In genomic region chr1:201404016-201404598, GRCh38 we compare ENCODE assay signal across 33 cellular contexts. TPM values are rescaled to one million over a fixed set of nuclear protein-coding genes. Genes with fewer than 3 reads are reported as not detected.
DNase-seq lines count a peak whose midpoint lies in the region; ATAC-seq, FAIRE-seq and TF ChIP-seq lines count a peak whose summit lies in the region.
"Had no signal": no experiment of that assay in that cellular context is flagged by ENCODE, and none has a peak within 500 bp of the region (broad histone marks: within the 10 kb centered on the region; RNA-seq: fewer than 3 reads in every experiment).

No MANE protein-coding gene starts in this region.

- FAIRE-seq in A549 (lab: Jason Lieb, UNC) = no peak
- FAIRE-seq: bronchial epithelial cell, colon, HepG2, islet of Langerhans had no signal

- H2AFZ ChIP-seq in osteoblast (ENCODE audit: low read length) = no peak overlapping the region
- H2AFZ ChIP-seq: parathyroid adenoma had no signal

- TF ChIP-seq POLR2A in A549 (IDR thresholded peaks at IDR 0.05; ENCODE audit: low read length) (no peak), testis (IDR thresholded peaks at IDR 0.05) (no peak)

- H3K27ac Mint-ChIP-seq in CD14-positive monocyte = no peak overlapping the region
- H3K27ac Mint-ChIP-seq: activated CD4-positive, alpha-beta memory T cell treated with anti-CD3 and anti-CD28 coated beads for 36 hours; activated naive CD4-positive, alpha-beta T cell treated with anti-CD3 and anti-CD28 coated beads, Interleukin-2, amount 10 ng/mL, durations not matched to agents 7 days and 5 days; natural killer cell treated with Interleukin-12 subunit alpha and Interleukin-12 subunit beta and Interleukin-15 and Interleukin-18, amount 100 ng/mL, for 72 hours; T-helper 17 cell had no signal

- TF ChIP-seq RAD21 in A549 (conservative IDR thresholded peaks at IDR 0.05 in 1 of 2, IDR thresholded peaks at IDR 0.05 in 1 of 2) = no peak

- 43% methylated on average over 9 of the region's 9 CpGs for WGBS in A549 (ENCODE audit: missing lambda C conversion rate)
- WGBS in testis, 2 donors = 68 to 77% methylated on average over 9 of the region's 9 CpGs

- DNase-seq in A549 (ENCODE audit: low read depth in 1 of 2, low spot score in 1 of 2) (peak in 1 of 2 experiments; percentile 16), GM19238 (ENCODE audit: insufficient read length, low spot score) (peak; percentile 34), colonic mucosa (peak; percentile 31), osteoblast (ENCODE audit: insufficient read length, low spot score, missing footprints) (peak; percentile 83), testis (no peak), NCI-H1048 (lab: John Stamatoyannopoulos, UW) (no peak), CD14-positive monocyte (ENCODE audit: low spot score) (no peak), foreskin melanocyte (no peak)
- DNase-seq: activated CD4-positive, alpha-beta memory T cell treated with anti-CD3 and anti-CD28 coated beads for 36 hours; activated CD4-positive, CD25-positive, alpha-beta regulatory T cell treated with anti-CD3 and anti-CD28 coated beads, Interleukin-2, amount 50 U/mL, for 72 hours; activated CD8-positive, alpha-beta memory T cell treated with anti-CD3 and anti-CD28 coated beads, Interleukin-2, amount 50 U/mL, for 4 hours; activated naive CD4-positive, alpha-beta T cell treated with anti-CD3 and anti-CD28 coated beads, Interleukin-2, amount 10 ng/mL, durations not matched to agents 7 days and 5 days; AML-193; DMS53; GDM1; left ventricle myocardium inferior; NCI-H1694; NCI-H510A; stimulated activated CD4-positive, alpha-beta T cell treated with anti-CD3 and anti-CD28 coated beads, Interleukin-4, amount 100 ng/mL, for 1 hour; T-helper 17 cell had no signal

- peaks cover 75% of the 10 kb centered on the region for H3K4me1 ChIP-seq in A549
- peaks cover 21% of the 10 kb centered on the region for H3K4me1 ChIP-seq in colonic mucosa
- no peaks in the 10 kb centered on the region for H3K4me1 ChIP-seq in osteoblast (ENCODE audit: insufficient read depth, low read length)
- H3K4me1 ChIP-seq in testis = no peaks in the 10 kb centered on the region
- H3K4me1 ChIP-seq: parathyroid adenoma had no signal

- H3K9me3 ChIP-seq in A549 (no peaks in the 10 kb centered on the region), colonic mucosa (no peaks in the 10 kb centered on the region), osteoblast (ENCODE audit: low read depth, low read length) (no peaks in the 10 kb centered on the region), testis (no peaks in the 10 kb centered on the region)
- H3K9me3 ChIP-seq: gastroesophageal sphincter, left ventricle myocardium inferior had no signal

- no peaks in the 10 kb centered on the region for H4K20me1 ChIP-seq in osteoblast (ENCODE audit: insufficient read depth, low read length)

- no peak overlapping the region for H3K4me3 Mint-ChIP-seq in CD14-positive monocyte
- H3K4me3 Mint-ChIP-seq: activated CD4-positive, alpha-beta memory T cell treated with anti-CD3 and anti-CD28 coated beads for 36 hours; activated naive CD4-positive, alpha-beta T cell treated with anti-CD3 and anti-CD28 coated beads, Interleukin-2, amount 10 ng/mL, durations not matched to agents 7 days and 5 days; natural killer cell treated with Interleukin-12 subunit alpha and Interleukin-12 subunit beta and Interleukin-15 and Interleukin-18, amount 100 ng/mL, for 72 hours; T-helper 17 cell had no signal

- H3K4me2 ChIP-seq in A549 = peak overlapping the region; percentile 63; the same call in 2 of the 3 replicates
- no peak overlapping the region for H3K4me2 ChIP-seq in osteoblast (ENCODE audit: insufficient read depth, low read length)

- TF ChIP-seq CTCF in A549 (IDR thresholded peaks at IDR 0.05) (no peak), colonic mucosa (IDR thresholded peaks at IDR 0.05) (no peak), osteoblast (IDR thresholded peaks at IDR 0.05; ENCODE audit: extremely low read depth, low read depth, low read length) (no peak), testis (IDR thresholded peaks at IDR 0.05) (no peak), CD14-positive monocyte (IDR thresholded peaks at IDR 0.05) (no peak)

- POLR2A ChIA-PET in A549 (lab: Yijun Ruan, JAX) = no interaction called here

- peaks cover 0 to 5% (median 0%) of the 10 kb centered on the region in 7 donors for H3K9me3 Mint-ChIP-seq in CD14-positive monocyte
- H3K9me3 Mint-ChIP-seq: activated CD4-positive, alpha-beta memory T cell treated with anti-CD3 and anti-CD28 coated beads for 36 hours; activated naive CD4-positive, alpha-beta T cell treated with anti-CD3 and anti-CD28 coated beads, Interleukin-2, amount 10 ng/mL, durations not matched to agents 7 days and 5 days; natural killer cell treated with Interleukin-12 subunit alpha and Interleukin-12 subunit beta and Interleukin-15 and Interleukin-18, amount 100 ng/mL, for 72 hours had no signal

- peaks cover 2% of the 10 kb centered on the region for H3K4me1 Mint-ChIP-seq in CD14-positive monocyte
- H3K4me1 Mint-ChIP-seq: activated naive CD4-positive, alpha-beta T cell treated with anti-CD3 and anti-CD28 coated beads, Interleukin-2, amount 10 ng/mL, durations not matched to agents 7 days and 5 days had no signal

- TF ChIP-seq EP300 in A549 (IDR thresholded peaks at IDR 0.05) = no peak

- intact Hi-C loops in colonic mucosa (cut with DNase I) (no loop called here), testis (cut with DNase I; ENCODE audit: low total_unique reads) (no loop called here), CD14-positive monocyte (cut with micrococcal nuclease) (no loop called here)

- H3K9ac ChIP-seq in colonic mucosa (ENCODE audit: low read depth in 2 of 2, low read length in 2 of 2) = peak overlapping the region in 1 of 2 donors; percentile 71
- H3K9ac ChIP-seq: parathyroid adenoma had no signal

- no peaks in the 10 kb centered on the region for H3K36me3 Mint-ChIP-seq in CD14-positive monocyte
- H3K36me3 Mint-ChIP-seq: activated CD4-positive, alpha-beta memory T cell treated with anti-CD3 and anti-CD28 coated beads for 36 hours; activated naive CD4-positive, alpha-beta T cell treated with anti-CD3 and anti-CD28 coated beads, Interleukin-2, amount 10 ng/mL, durations not matched to agents 7 days and 5 days; natural killer cell treated with Interleukin-12 subunit alpha and Interleukin-12 subunit beta and Interleukin-15 and Interleukin-18, amount 100 ng/mL, for 72 hours had no signal

- peaks cover 5 to 28% (median 6%) of the 10 kb centered on the region in 3 donors for H3K27me3 Mint-ChIP-seq in CD14-positive monocyte (ENCODE audit: low read depth in 3 of 3)

- no peak; a peak in 1 of 6 replicates for ATAC-seq in A549
- ATAC-seq: esophagus mucosa, gastroesophageal sphincter, right cardiac atrium, SK-N-SH treated with all-trans-retinoic acid at 6 μM for 48 hours, T-helper 17 cell had no signal

- CTCF ChIA-PET in A549 (lab: Yijun Ruan, JAX) = interaction anchor here (0.6 to 15.0 kb wide), 6 partner anchors 15 to 150 kb away, joined by 3 to 334 read pairs (median 9); no protein-coding TSS in a partner anchor

- H3K36me3 ChIP-seq in colonic mucosa (no peaks in the 10 kb centered on the region), osteoblast (ENCODE audit: insufficient read depth, low read length) (no peaks in the 10 kb centered on the region), testis (ENCODE audit: low read depth, missing control alignments) (no peaks in the 10 kb centered on the region)
- H3K36me3 ChIP-seq: gastroesophageal sphincter, left ventricle myocardium inferior had no signal

- H3K79me2 ChIP-seq in osteoblast (ENCODE audit: insufficient read depth, low read length) = no peaks in the 10 kb centered on the region
- H3K79me2 ChIP-seq: parathyroid adenoma had no signal

- peaks cover 5% of the 10 kb centered on the region for H3K27me3 ChIP-seq in colonic mucosa
- peaks cover 51% of the 10 kb centered on the region for H3K27me3 ChIP-seq in osteoblast (ENCODE audit: insufficient read depth, low read length)
- H3K27me3 ChIP-seq in testis = no peaks in the 10 kb centered on the region

- H3K4me3 ChIP-seq in A549 (no peak overlapping the region), colonic mucosa (no peak overlapping the region), osteoblast (ENCODE audit: insufficient read depth, low read length) (no peak overlapping the region), testis (no peak overlapping the region)
- H3K4me3 ChIP-seq: gastroesophageal sphincter, left ventricle myocardium inferior had no signal

- peak overlapping the region; percentile 82 to 92 for H3K27ac ChIP-seq in A549
- H3K27ac ChIP-seq in colonic mucosa = peak overlapping the region; percentile 85
- H3K27ac ChIP-seq in osteoblast (ENCODE audit: low read depth, low read length) = no peak overlapping the region
- no peak overlapping the region for H3K27ac ChIP-seq in testis
- H3K27ac ChIP-seq: gastroesophageal sphincter, left ventricle myocardium inferior, parathyroid adenoma had no signal

RNA-seq across cellular contexts. Expression of gene LAD1, which starts 5.0 kb away (rescaled TPM):
- polyA plus RNA-seq in A549 (2011; rRNA removed) (0.19 and 0.26 TPM in 2 replicates), A549 (2017; fragmentation: RNase III; extraction: RNeasy Plus Mini Kit Qiagen cat#74134 plus additional on column Dnase treatment) (0.67 to 1.1 TPM (median 0.87 TPM) in 3 replicates), testis (ENCODE audit: insufficient read depth, low read depth, low replicate concordance) (1.2 TPM), CD14-positive monocyte (not detected)
- polyA plus RNA-seq in A549 (2012; cell fraction: cytosol; rRNA removed) = 0.10 and 0.16 TPM in 2 replicates
- polyA plus RNA-seq in A549 (2012; cell fraction: nucleus; rRNA removed) = 0.09 and 0.30 TPM in 2 replicates
- 0.49 and 0.83 TPM in 2 replicates for polyA minus RNA-seq in A549 (2011; rRNA and poly(A)+ RNA removed)
- total RNA-seq in colonic mucosa (100 to 1,000 TPM; 160 to 280 TPM), osteoblast (not detected in 2 replicates), testis (under 1 TPM; 0.37 to 0.71 TPM)
- total RNA-seq: activated CD4-positive, alpha-beta memory T cell treated with anti-CD3 and anti-CD28 coated beads for 36 hours; natural killer cell treated with Interleukin-12 subunit alpha and Interleukin-12 subunit beta and Interleukin-15 and Interleukin-18, amount 100 ng/mL, for 72 hours; OCI-LY7; T-helper 17 cell had no signal

RNA-seq across cellular contexts. Expression of gene TNNI1, which starts 17.4 kb away (rescaled TPM):
- polyA plus RNA-seq in A549 (2011; rRNA removed) (not detected in 2 replicates), A549 (2017; fragmentation: RNase III; extraction: RNeasy Plus Mini Kit Qiagen cat#74134 plus additional on column Dnase treatment) (not detected in 3 replicates), testis (ENCODE audit: insufficient read depth, low read depth, low replicate concordance) (36.4 TPM), CD14-positive monocyte (not detected)
- 0.05 TPM in 1 of 2 replicates, not detected in the other for polyA plus RNA-seq in A549 (2012; cell fraction: cytosol; rRNA removed)
- 0.45 TPM in 1 of 2 replicates, not detected in the other for polyA plus RNA-seq in A549 (2012; cell fraction: nucleus; rRNA removed)
- not detected in 2 replicates for polyA minus RNA-seq in A549 (2011; rRNA and poly(A)+ RNA removed)
- total RNA-seq in colonic mucosa (not detected), osteoblast (not detected in 2 replicates), testis (under 1 TPM; 0.37 to 0.55 TPM)
- total RNA-seq: A172; activated CD4-positive, alpha-beta memory T cell treated with anti-CD3 and anti-CD28 coated beads for 36 hours; bronchial epithelial cell; esophagus mucosa; gastroesophageal sphincter; HepG2; natural killer cell treated with Interleukin-12 subunit alpha and Interleukin-12 subunit beta and Interleukin-15 and Interleukin-18, amount 100 ng/mL, for 72 hours; T-helper 17 cell had no signal
- polyA plus RNA-seq: HepG2, urinary bladder had no signal

RNA-seq across cellular contexts. Expression of gene TNNT2, which starts 26.6 kb away (rescaled TPM):
- polyA plus RNA-seq in A549 (2011; rRNA removed) (not detected in 2 replicates), A549 (2017; fragmentation: RNase III; extraction: RNeasy Plus Mini Kit Qiagen cat#74134 plus additional on column Dnase treatment) (0.09 to 0.10 TPM (median 0.09 TPM) in 3 replicates), testis (ENCODE audit: insufficient read depth, low read depth, low replicate concordance) (2.7 TPM), CD14-positive monocyte (not detected)
- not detected in 2 replicates for polyA plus RNA-seq in A549 (2012; cell fraction: cytosol; rRNA removed)
- not detected in 2 replicates for polyA plus RNA-seq in A549 (2012; cell fraction: nucleus; rRNA removed)
- polyA minus RNA-seq in A549 (2011; rRNA and poly(A)+ RNA removed) = 0.10 TPM in 1 of 2 replicates, not detected in the other
- total RNA-seq in colonic mucosa (1 to 10 TPM; 2.4 to 4.2 TPM), osteoblast (not detected in 2 replicates), testis (1 to 10 TPM in 1 of 2 donors, under 1 TPM in 1; 0.79 to 1.1 TPM)
- total RNA-seq: activated CD4-positive, alpha-beta memory T cell treated with anti-CD3 and anti-CD28 coated beads for 36 hours; natural killer cell treated with Interleukin-12 subunit alpha and Interleukin-12 subunit beta and Interleukin-15 and Interleukin-18, amount 100 ng/mL, for 72 hours; OCI-LY7; T-helper 17 cell had no signal

Comparison
In these comparisons a context has a peak if more than half of its experiments do, and no peak if none do; other contexts are left out.
1. DNase-seq: peak in GM19238 (single experiment), colonic mucosa (single experiment) and osteoblast (single experiment); none in testis (single experiment), NCI-H1048 (single experiment), CD14-positive monocyte (single experiment) and foreskin melanocyte (single experiment).
2. H3K27ac ChIP-seq: peak in A549 (2 of 2) and colonic mucosa (single experiment); none in osteoblast (single experiment) and testis (0 of 2).
3. RNA of gene LAD1, which starts 5.0 kb away (total RNA-seq): 160 to 280 TPM in colonic mucosa; 0.37 to 0.71 TPM in testis and not detected in osteoblast; every median in the first group is over 10 times any median in the second.